ENCODE assay signal across 16 cellular contexts in the genomic region with DNA sequence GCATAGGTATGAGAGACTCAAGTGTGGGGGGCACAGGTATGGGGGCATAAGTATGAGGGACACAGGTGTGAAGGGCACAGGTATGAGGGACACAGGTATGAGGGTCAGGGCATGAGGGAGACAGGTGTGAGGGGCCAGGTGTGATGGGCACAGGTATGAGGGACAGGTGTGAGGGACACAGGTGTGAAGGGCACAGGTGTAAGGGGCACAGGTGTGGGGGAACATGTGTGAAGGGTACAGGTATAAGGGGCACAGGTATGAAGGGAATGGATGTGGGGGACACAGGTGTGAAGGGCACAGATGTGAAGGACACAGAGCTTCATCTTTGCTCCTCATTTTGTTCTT. TPM values are rescaled to one million over a fixed set of nuclear protein-coding genes. Genes with fewer than 3 reads are reported as not detected.
A peak's percentile ranks its signal among the peaks of the same experiment; 100 is the strongest.
DNase-seq lines count a peak whose midpoint lies in the region; ATAC-seq, FAIRE-seq and TF ChIP-seq lines count a peak whose summit lies in the region.
"Had no signal": no experiment of that assay in that cellular context is flagged by ENCODE, and none has a peak within 500 bp of the region (broad histone marks: within the 10 kb centered on the region; RNA-seq: fewer than 3 reads in every experiment).

No MANE protein-coding gene starts in this region.

- H3K27me3 ChIP-seq in smooth muscle cell (ENCODE audit: low read depth), result peaks cover 7% of the 10 kb centered on the region
- H3K27me3 ChIP-seq in PC-9 (ENCODE audit: insufficient read depth, low read depth), result peaks cover 32% of the 10 kb centered on the region
- peaks cover 6% of the 10 kb centered on the region for H3K27me3 ChIP-seq in foreskin keratinocyte
- H3K27me3 ChIP-seq: BLaER1 treated with 17β-estradiol and CSF1 and Interleukin-3, amounts not matched to agents 10 nM and 100 nM had no signal

- peak; percentile 52 for FAIRE-seq in GM12891 (lab: Jason Lieb, UNC)
- FAIRE-seq in HTR-8/SVneo (lab: Jason Lieb, UNC), result peak; percentile 9
- FAIRE-seq: G401.6, H1 had no signal

- no peak for TF ChIP-seq CTCF in smooth muscle cell (IDR thresholded peaks at IDR 0.05; ENCODE audit: borderline replicate concordance, insufficient read depth, poor library complexity, severe bottlenecking)
- TF ChIP-seq CTCF in PC-9 (conservative IDR thresholded peaks at IDR 0.05), result no peak
- TF ChIP-seq CTCF in foreskin keratinocyte (conservative IDR thresholded peaks at IDR 0.05), result no peak

- intact Hi-C loops in left colon (cut with DNase I, micrococcal nuclease) (no loop called here), PC-9 (cut with micrococcal nuclease; ENCODE audit: unreplicated experiment) (no loop called here)

- no peak overlapping the region for H3K4me3 ChIP-seq in smooth muscle cell
- no peak overlapping the region for H3K4me3 ChIP-seq in PC-9
- H3K4me3 ChIP-seq: BLaER1 treated with 17β-estradiol and CSF1 and Interleukin-3, amounts not matched to agents 10 nM and 100 nM had no signal

- peak overlapping the region; percentile 42 for H3K4me2 ChIP-seq in smooth muscle cell
- H3K4me2 ChIP-seq in PC-9, result no peak overlapping the region
- H3K4me2 ChIP-seq: BLaER1 treated with 17β-estradiol and CSF1 and Interleukin-3, amounts not matched to agents 10 nM and 100 nM had no signal

- DNase-seq in GM12891 (ENCODE audit: insufficient read length, low spot score), result no peak
- DNase-seq in HTR-8/SVneo (ENCODE audit: insufficient read length, low spot score), result no peak
- DNase-seq in left colon, result no peak
- no peak for DNase-seq in smooth muscle cell (lab: John Stamatoyannopoulos, UW; ENCODE audit: unreplicated experiment)
- no peak for DNase-seq in PC-9
- no peak for DNase-seq in RKO (ENCODE audit: low spot score)
- no peak for DNase-seq in foreskin keratinocyte
- DNase-seq in mucosa of gallbladder (ENCODE audit: low spot score), result no peak
- DNase-seq: CD8-positive, alpha-beta T cell; DMS 273 treated with DMSO at 0.1 percent for 48 hours; H9 had no signal

- BruUV-seq in PC-9 (replicated peaks; lab: Mats Ljungman, UMichigan), result no TSS peak

- H3K79me2 ChIP-seq in smooth muscle cell (ENCODE audit: low read depth), result no peaks in the 10 kb centered on the region
- no peaks in the 10 kb centered on the region for H3K79me2 ChIP-seq in PC-9 (ENCODE audit: low read depth)

- H4K20me1 ChIP-seq in smooth muscle cell (ENCODE audit: low read depth), result no peaks in the 10 kb centered on the region
- no peaks in the 10 kb centered on the region for H4K20me1 ChIP-seq in PC-9 (ENCODE audit: insufficient read depth)
- H4K20me1 ChIP-seq: BLaER1 treated with 17β-estradiol and CSF1 and Interleukin-3, amounts not matched to agents 10 nM and 100 nM had no signal

- no peak overlapping the region for H3K9ac ChIP-seq in smooth muscle cell (ENCODE audit: low read depth)
- H3K9ac ChIP-seq: BLaER1 treated with 17β-estradiol and CSF1 and Interleukin-3, amounts not matched to agents 10 nM and 100 nM had no signal

- H3K27ac ChIP-seq in smooth muscle cell (ENCODE audit: low read depth), result peak overlapping the region; percentile 73
- no peak overlapping the region for H3K27ac ChIP-seq in PC-9
- H3K27ac ChIP-seq in foreskin keratinocyte, result no peak overlapping the region
- H3K27ac ChIP-seq: BLaER1 treated with 17β-estradiol and CSF1 and Interleukin-3, amounts not matched to agents 10 nM and 100 nM had no signal

- H3F3A ChIP-seq in smooth muscle cell (ENCODE audit: low read depth) (no peaks in the 10 kb centered on the region), PC-9 (ENCODE audit: insufficient read depth, low read depth) (no peaks in the 10 kb centered on the region)

- H3K4me1 ChIP-seq in smooth muscle cell (ENCODE audit: low read depth) (peaks cover 10% of the 10 kb centered on the region), PC-9 (replicated peaks; ENCODE audit: insufficient read depth) (no peaks in the 10 kb centered on the region), foreskin keratinocyte (no peaks in the 10 kb centered on the region)
- H3K4me1 ChIP-seq: BLaER1 treated with 17β-estradiol and CSF1 and Interleukin-3, amounts not matched to agents 10 nM and 100 nM had no signal

- POLR2A ChIA-PET in PC-9 (lab: Charles Lee; ENCODE audit: unreplicated experiment), result no interaction called here

- H2AFZ ChIP-seq in smooth muscle cell (ENCODE audit: low read depth) (no peak overlapping the region), PC-9 (no peak overlapping the region)

- TF ChIP-seq POLR2A in GM12891 (IDR thresholded peaks at IDR 0.05; ENCODE audit: low read depth, low read length), result no peak

- peak; percentile 14 for ATAC-seq in left colon
- ATAC-seq in foreskin keratinocyte, result no peak
- ATAC-seq: CD8-positive, alpha-beta T cell had no signal

- no peaks in the 10 kb centered on the region for H3K9me2 ChIP-seq in PC-9 (ENCODE audit: insufficient read depth)

- CTCF ChIA-PET in PC-9 (lab: Charles Lee), result no interaction called here

- H3K36me3 ChIP-seq in smooth muscle cell (ENCODE audit: low read depth) (no peaks in the 10 kb centered on the region), PC-9 (ENCODE audit: low read depth) (no peaks in the 10 kb centered on the region)
- H3K36me3 ChIP-seq: BLaER1 treated with 17β-estradiol and CSF1 and Interleukin-3, amounts not matched to agents 10 nM and 100 nM had no signal

- H3K9me3 ChIP-seq in smooth muscle cell (replicated peaks; ENCODE audit: low read depth) (no peaks in the 10 kb centered on the region), PC-9 (ENCODE audit: insufficient read depth, low read depth) (no peaks in the 10 kb centered on the region)
- H3K9me3 ChIP-seq: BLaER1 treated with 17β-estradiol and CSF1 and Interleukin-3, amounts not matched to agents 10 nM and 100 nM had no signal

TF ChIP-seq in GM12891, 5 proteins besides CTCF, POLR2A, EP300 and RAD21:
- no peak for TF ChIP-seq SPI1 (IDR thresholded peaks at IDR 0.05; ENCODE audit: low read depth, low read length)
- TF ChIP-seq POU2F2 (IDR thresholded peaks at IDR 0.05; ENCODE audit: low read depth, low read length), result no peak
- TF ChIP-seq PAX5 (IDR thresholded peaks at IDR 0.05; ENCODE audit: insufficient read depth, low read length, severe bottlenecking), result no peak
- TF ChIP-seq TAF1 (IDR thresholded peaks at IDR 0.05; ENCODE audit: low read depth, low read length), result no peak
- no peak for TF ChIP-seq POLR2AphosphoS5 (IDR thresholded peaks at IDR 0.05; ENCODE audit: low read depth, low read length)

RNA-seq across cellular contexts. Expression of a gene that starts 41.2 kb away (rescaled TPM):
- 14.1 TPM for polyA plus RNA-seq in GM12891 (2012; ENCODE audit: low read depth, missing spikeins)
- total RNA-seq in left colon (under 1 TPM; 0.18 to 0.25 TPM), smooth muscle cell (under 0.01 TPM in 1 of 2 replicates, not detected in the other), PC-9 (2021) (0.05 TPM in 1 of 2 replicates, not detected in the other), foreskin keratinocyte (not detected in 2 replicates), mucosa of gallbladder (0.63 TPM)
- polyA plus RNA-seq in smooth muscle cell (not detected in 2 replicates), foreskin keratinocyte (not detected in 2 replicates)
- total RNA-seq: A172; CD8-positive, alpha-beta T cell; HT-29 had no signal
